ENCODE assay signal across 15 cellular contexts in the genomic region with DNA sequence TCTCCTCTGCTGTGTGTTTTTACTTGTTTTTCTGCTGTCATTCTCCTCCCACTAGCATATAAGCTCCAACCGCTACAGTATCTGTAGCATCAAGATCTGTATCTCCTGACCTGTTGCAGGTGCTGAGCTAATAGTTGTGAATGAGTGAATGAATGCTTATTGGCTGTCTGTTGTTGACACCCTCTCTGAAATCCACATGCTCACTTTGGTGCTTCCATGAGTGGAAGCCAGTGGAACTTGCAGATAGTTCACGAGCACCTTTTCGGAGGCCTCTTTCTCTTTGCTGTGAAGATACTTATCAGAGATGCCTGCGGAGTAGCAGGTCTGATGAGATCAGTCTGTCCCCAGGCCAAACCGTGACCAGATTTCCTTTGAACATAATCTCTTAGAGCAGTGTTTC.
DNase-seq lines count a peak whose midpoint lies in the region; ATAC-seq and TF ChIP-seq lines count a peak whose summit lies in the region.
"Had no signal": no experiment of that assay in that cellular context is flagged by ENCODE, and none has a peak within 500 bp of the region (broad histone marks: within the 10 kb centered on the region; RNA-seq: fewer than 3 reads in every experiment).

No MANE protein-coding gene starts in this region.

- no peak for ATAC-seq in natural killer cell
- ATAC-seq: GM12878, HCT116 had no signal

- H3K4me3 ChIP-seq in Jurkat, Clone E6-1 (ENCODE audit: low read length) = no peak overlapping the region
- no peak overlapping the region for H3K4me3 ChIP-seq in mesendoderm (ENCODE audit: low read length)
- H3K4me3 ChIP-seq: BLaER1 treated with 17β-estradiol and CSF1 and Interleukin-3, amounts not matched to agents 10 nM and 100 nM; GM12878 had no signal

- no peak overlapping the region for H3K23ac ChIP-seq in mesendoderm (ENCODE audit: low read length)

- no peaks in the 10 kb centered on the region for H3K79me1 ChIP-seq in mesendoderm (ENCODE audit: low read length)

- no peaks in the 10 kb centered on the region for H3K27me3 ChIP-seq in mesendoderm (ENCODE audit: insufficient read depth, low read length, poor library complexity)
- H3K27me3 ChIP-seq: BLaER1 treated with 17β-estradiol and CSF1 and Interleukin-3, amounts not matched to agents 10 nM and 100 nM had no signal

- H3K4me3 Mint-ChIP-seq in T-helper 1 cell treated with Interleukin-12 subunit alpha and Interleukin-12 subunit beta and Interleukin-4 antibody, amounts not matched to agents 30 μg/mL and 1 μg/mL, for 36 hours = no peak overlapping the region
- no peak overlapping the region for H3K4me3 Mint-ChIP-seq in natural killer cell
- H3K4me3 Mint-ChIP-seq in immature natural killer cell = no peak overlapping the region
- H3K4me3 Mint-ChIP-seq: CD4-positive, CD25-positive, alpha-beta regulatory T cell had no signal

- H3K4me2 ChIP-seq in mesendoderm (ENCODE audit: low read length) = no peak overlapping the region
- H3K4me2 ChIP-seq: BLaER1 treated with 17β-estradiol and CSF1 and Interleukin-3, amounts not matched to agents 10 nM and 100 nM had no signal

- H2AK5ac ChIP-seq in mesendoderm (ENCODE audit: low read length) = no peak overlapping the region

- H3K36me3 Mint-ChIP-seq in T-helper 1 cell treated with Interleukin-12 subunit alpha and Interleukin-12 subunit beta and Interleukin-4 antibody, amounts not matched to agents 30 μg/mL and 1 μg/mL, for 36 hours (ENCODE audit: low read depth) = no peaks in the 10 kb centered on the region
- H3K36me3 Mint-ChIP-seq in natural killer cell (no peaks in the 10 kb centered on the region), immature natural killer cell (no peaks in the 10 kb centered on the region)
- H3K36me3 Mint-ChIP-seq: CD4-positive, CD25-positive, alpha-beta regulatory T cell had no signal

- H2BK120ac ChIP-seq in mesendoderm (ENCODE audit: low read depth, low read length) = no peak overlapping the region

- H3K79me2 ChIP-seq in mesendoderm (ENCODE audit: control insufficient read depth, insufficient read depth, low read length) = no peaks in the 10 kb centered on the region

- H3K4me1 ChIP-seq in mesendoderm (ENCODE audit: control insufficient read depth, low read depth, low read length) = peaks cover 3% of the 10 kb centered on the region
- H3K4me1 ChIP-seq: BLaER1 treated with 17β-estradiol and CSF1 and Interleukin-3, amounts not matched to agents 10 nM and 100 nM had no signal

- no CpG with 5 or more reads among the region's 5 CpGs for WGBS in mesendoderm (ENCODE audit: extremely low coverage, insufficient coverage, low lambda C conversion rate)

- no peak overlapping the region for H3K4ac ChIP-seq in mesendoderm (ENCODE audit: low read depth, low read length)

- peaks cover 11% of the 10 kb centered on the region for H3K4me1 Mint-ChIP-seq in T-helper 1 cell treated with Interleukin-12 subunit alpha and Interleukin-12 subunit beta and Interleukin-4 antibody, amounts not matched to agents 30 μg/mL and 1 μg/mL, for 36 hours (ENCODE audit: low read depth)
- H3K4me1 Mint-ChIP-seq in natural killer cell = no peaks in the 10 kb centered on the region
- no peaks in the 10 kb centered on the region for H3K4me1 Mint-ChIP-seq in immature natural killer cell

- H3K56ac ChIP-seq in mesendoderm (ENCODE audit: low read length) = no peak overlapping the region

- H3K18ac ChIP-seq in mesendoderm (ENCODE audit: low read length) = no peak overlapping the region

- DNase-seq in T-helper 1 cell (no peak), ELF-1 (ENCODE audit: low read depth, low spot score) (peak; percentile 52), mesendoderm (peak; percentile 61), natural killer cell (no peak), immature natural killer cell (no peak), NCI-H128 (lab: John Stamatoyannopoulos, UW; ENCODE audit: unreplicated experiment) (no peak)
- DNase-seq in Jurkat, Clone E6-1 (ENCODE audit: low read depth, low spot score) = peak; percentile 12
- DNase-seq: ACHN, DMS53 had no signal

- H4K8ac ChIP-seq in mesendoderm (ENCODE audit: low read depth, low read length) = no peak overlapping the region

- intact Hi-C loops in natural killer cell (cut with micrococcal nuclease) = no loop called here

- no peaks in the 10 kb centered on the region for H3K9me3 Mint-ChIP-seq in T-helper 1 cell treated with Interleukin-12 subunit alpha and Interleukin-12 subunit beta and Interleukin-4 antibody, amounts not matched to agents 30 μg/mL and 1 μg/mL, for 36 hours
- no peaks in the 10 kb centered on the region for H3K9me3 Mint-ChIP-seq in natural killer cell
- no peaks in the 10 kb centered on the region for H3K9me3 Mint-ChIP-seq in immature natural killer cell

- no peak overlapping the region for H3K9ac ChIP-seq in mesendoderm (ENCODE audit: low read length)
- H3K9ac ChIP-seq: BLaER1 treated with 17β-estradiol and CSF1 and Interleukin-3, amounts not matched to agents 10 nM and 100 nM had no signal

- H4K5ac ChIP-seq in mesendoderm (ENCODE audit: low read length) = no peak overlapping the region

- H2BK5ac ChIP-seq in mesendoderm (ENCODE audit: low read length) = no peak overlapping the region

- H3K27ac Mint-ChIP-seq in T-helper 1 cell treated with Interleukin-12 subunit alpha and Interleukin-12 subunit beta and Interleukin-4 antibody, amounts not matched to agents 30 μg/mL and 1 μg/mL, for 36 hours = peak overlapping the region; percentile 58
- H3K27ac Mint-ChIP-seq in natural killer cell (no peak overlapping the region), immature natural killer cell (no peak overlapping the region)

- TF ChIP-seq CTCF in natural killer cell (IDR thresholded peaks at IDR 0.05) = no peak

- H2BK15ac ChIP-seq in mesendoderm (replicated peaks; ENCODE audit: low read depth) = no peak overlapping the region

- H3K27me3 Mint-ChIP-seq in T-helper 1 cell treated with Interleukin-12 subunit alpha and Interleukin-12 subunit beta and Interleukin-4 antibody, amounts not matched to agents 30 μg/mL and 1 μg/mL, for 36 hours (ENCODE audit: low read depth) = peaks cover 27% of the 10 kb centered on the region
- H3K27me3 Mint-ChIP-seq in natural killer cell (ENCODE audit: low read depth in 2 of 2) = peaks cover 16 to 19% of the 10 kb centered on the region in 2 donors
- H3K27me3 Mint-ChIP-seq in immature natural killer cell (ENCODE audit: low read depth in 3 of 3) = peaks cover 2 to 13% (median 6%) of the 10 kb centered on the region in 3 donors

- H3K36me3 ChIP-seq in mesendoderm (ENCODE audit: control insufficient read depth, insufficient read depth, low read length) = no peaks in the 10 kb centered on the region
- H3K36me3 ChIP-seq: BLaER1 treated with 17β-estradiol and CSF1 and Interleukin-3, amounts not matched to agents 10 nM and 100 nM had no signal

- H3K27ac ChIP-seq in mesendoderm (ENCODE audit: low read depth, low read length) = no peak overlapping the region
- H3K27ac ChIP-seq: BLaER1 treated with 17β-estradiol and CSF1 and Interleukin-3, amounts not matched to agents 10 nM and 100 nM; HL-60 had no signal

Comparison
In these comparisons a context has a peak if more than half of its experiments do, and no peak if none do; other contexts are left out.
1. DNase-seq: peak in ELF-1 (single experiment), Jurkat, Clone E6-1 (single experiment) and mesendoderm (single experiment); none in T-helper 1 cell (0 of 5), natural killer cell (single experiment), immature natural killer cell (0 of 3) and NCI-H128 (single experiment).